9 cellular contexts compared by ENCODE assay signal in genomic region chr7:44104880-44105771, GRCh38. TPM values are rescaled to one million over a fixed set of nuclear protein-coding genes. Genes with fewer than 3 reads are reported as not detected.
A peak's percentile ranks its signal among the peaks of the same experiment; 100 is the strongest.
DNase-seq lines count a peak whose midpoint lies in the region; ATAC-seq and TF ChIP-seq lines count a peak whose summit lies in the region.
"Had no signal": no experiment of that assay in that cellular context is flagged by ENCODE, and none has a peak within 500 bp of the region (broad histone marks: within the 10 kb centered on the region; RNA-seq: fewer than 3 reads in every experiment).

No MANE protein-coding gene starts in this region.

- H3K9me3 ChIP-seq in colonic mucosa (no peaks in the 10 kb centered on the region), right lobe of liver (no peaks in the 10 kb centered on the region)

- H3K4me1 ChIP-seq in colonic mucosa, result no peaks in the 10 kb centered on the region
- H3K4me1 ChIP-seq in right lobe of liver, result no peaks in the 10 kb centered on the region

- peak; percentile 79 for DNase-seq in Ammon's horn (ENCODE audit: low spot score)
- peak; percentile 39 for DNase-seq in LHCN-M2 (ENCODE audit: low read depth)
- no peak for DNase-seq in colonic mucosa
- DNase-seq in right lobe of liver, result peak in 1 of 3 donors; percentile 49
- no peak for DNase-seq in NCI-H526 (lab: John Stamatoyannopoulos, UW)
- no peak for DNase-seq in NCI-H2081 treated with DMSO at 0.1 percent for 48 hours (lab: John Stamatoyannopoulos, UW)

- TF ChIP-seq CTCF in colonic mucosa (IDR thresholded peaks at IDR 0.05), result no peak
- TF ChIP-seq CTCF in right lobe of liver (IDR thresholded peaks at IDR 0.05), result no peak

- no peak for ATAC-seq in right lobe of liver
- ATAC-seq in HG02852 (IDR thresholded peaks at IDR 0.05; ENCODE audit: unreplicated experiment), result no peak

- H3K36me3 ChIP-seq in colonic mucosa (no peaks in the 10 kb centered on the region), right lobe of liver (no peaks in the 10 kb centered on the region)

- peak overlapping the region; percentile 59 to 63 for H3K9ac ChIP-seq in colonic mucosa (ENCODE audit: low read depth in 2 of 2, low read length in 2 of 2)

- H3K27ac ChIP-seq in colonic mucosa (peak overlapping the region; percentile 61), right lobe of liver (peak overlapping the region in 2 of 3 donors; percentile 18 to 28), temporal lobe (ENCODE audit: low read depth, low read length) (peak overlapping the region; percentile 68)

- peaks cover 11% of the 10 kb centered on the region for H3K27me3 ChIP-seq in colonic mucosa
- no peaks in the 10 kb centered on the region for H3K27me3 ChIP-seq in right lobe of liver

- WGBS in right lobe of liver (ENCODE audit: insufficient coverage, low coverage, low lambda C conversion rate, missing lambda C conversion rate), result 37% methylated on average over 10 of the region's 26 CpGs

- H3K4me3 ChIP-seq in colonic mucosa (peak overlapping the region; percentile 38), right lobe of liver (peak overlapping the region; percentile 16 to 33 (median 21))

- no peak for TF ChIP-seq POLR2A in right lobe of liver (IDR thresholded peaks at IDR 0.05)

- intact Hi-C loops in colonic mucosa (cut with DNase I) (no loop called here), right lobe of liver (cut with DNase I) (no loop called here)

RNA-seq across cellular contexts. Expression of gene AEBP1, which starts 1.0 kb away (rescaled TPM):
- total RNA-seq in LHCN-M2 (2014; rRNA removed), result not detected in 2 replicates
- polyA plus RNA-seq in LHCN-M2 (2012), result not detected
- total RNA-seq in colonic mucosa, result 10 to 100 TPM; 21.4 to 30.4 TPM
- total RNA-seq in right lobe of liver, result 10 to 100 TPM in 4 of 6 experiments, 1 to 10 TPM in 2; 7.8 to 37.8 (median 14.3) TPM
- 7.9 TPM for total RNA-seq in temporal lobe

RNA-seq across cellular contexts. Expression of gene POLD2, which starts 18.2 kb away (rescaled TPM):
- 193 and 201 TPM in 2 replicates for total RNA-seq in LHCN-M2 (2014; rRNA removed)
- 235 TPM for polyA plus RNA-seq in LHCN-M2 (2012)
- total RNA-seq in colonic mucosa, result 100 to 1,000 TPM in 1 of 2 donors, 10 to 100 TPM in 1; 54.8 to 161 TPM
- 10 to 100 TPM; 36.4 to 73.4 (median 57.3) TPM for total RNA-seq in right lobe of liver
- total RNA-seq in temporal lobe, result 36.6 TPM

RNA-seq across cellular contexts. Expression of gene POLM, which starts 22.8 kb away (rescaled TPM):
- 18.4 and 19.4 TPM in 2 replicates for total RNA-seq in LHCN-M2 (2014; rRNA removed)
- polyA plus RNA-seq in LHCN-M2 (2012), result 6.8 TPM
- total RNA-seq in colonic mucosa, result 10 to 100 TPM; 17.2 to 25.9 TPM
- 10 to 100 TPM in 5 of 6 experiments, 1 to 10 TPM in 1; 8.7 to 22.9 (median 14.6) TPM for total RNA-seq in right lobe of liver
- 5.4 TPM for total RNA-seq in temporal lobe

RNA-seq across cellular contexts. Expression of gene MYL7, which starts 36.0 kb away (rescaled TPM):
- total RNA-seq in LHCN-M2 (2014; rRNA removed) (not detected in 2 replicates), colonic mucosa (1 to 10 TPM in 1 of 2 donors, not detected in 1; 2.2 TPM), right lobe of liver (1 to 10 TPM in 1 of 6 experiments, not detected in 5; 2.0 TPM), temporal lobe (0.25 TPM)
- not detected for polyA plus RNA-seq in LHCN-M2 (2012)

RNA-seq across cellular contexts. Expression of gene PGAM2, which starts 39.8 kb away (rescaled TPM):
- not detected in 2 replicates for total RNA-seq in LHCN-M2 (2014; rRNA removed)
- polyA plus RNA-seq in LHCN-M2 (2012), result 0.61 TPM
- total RNA-seq in colonic mucosa, result under 1 TPM; 0.29 to 0.52 TPM
- total RNA-seq in right lobe of liver, result under 1 TPM in 3 of 6 experiments, not detected in 3; 0.31 to 0.56 (median 0.46) TPM
- total RNA-seq in temporal lobe, result 1.7 TPM
- polyA plus RNA-seq: neural cell had no signal

Comparison
In these comparisons a context has a peak if more than half of its experiments do, and no peak if none do; other contexts are left out.
1. DNase-seq: peak in Ammon's horn (single experiment) and LHCN-M2 (single experiment); none in colonic mucosa (single experiment), NCI-H526 (0 of 2) and NCI-H2081 treated with DMSO at 0.1 percent for 48 hours (single experiment).
2. Peak in every context shown above with its lines, with median percentiles within 50 percentile points of each other: H3K27ac ChIP-seq.